Comparison of ENCODE assay signal across 22 cellular contexts in genomic region chr2:54805255-54805654, GRCh38.
"Had no signal": no experiment of that assay in that cellular context is flagged by ENCODE, and none has a peak within 500 bp of the region (broad histone marks: within the 10 kb centered on the region; RNA-seq: fewer than 3 reads in every experiment).

No MANE protein-coding gene starts in this region.

- ATAC-seq: effector memory CD8-positive, alpha-beta T cell; foreskin keratinocyte; gastroesophageal sphincter; heart left ventricle; left cardiac atrium; left lung; left ventricle myocardium superior; lower lobe of right lung; mucosa of descending colon; naive thymus-derived CD8-positive, alpha-beta T cell had no signal

- H3K4me1 ChIP-seq: esophagus muscularis mucosa, gastroesophageal sphincter, heart left ventricle, left lung, lower lobe of right lung had no signal

- H3K27ac ChIP-seq: coronary artery, esophagus muscularis mucosa, foreskin keratinocyte, gastroesophageal sphincter, heart left ventricle, left lung, lower lobe of right lung had no signal

- FAIRE-seq: colon, endothelial cell of umbilical vein, frontal cortex, keratinocyte had no signal

- DNase-seq: dermis blood vessel endothelial cell; effector CD8-positive, alpha-beta T cell; effector memory CD8-positive, alpha-beta T cell; endodermal cell; foreskin keratinocyte; heart left ventricle; hippocampal formation; left cardiac atrium; left lung; left ventricle myocardium superior; lower lobe of right lung; mesenchymal stem cell; mucosa of descending colon; naive B cell; naive thymus-derived CD8-positive, alpha-beta T cell had no signal

- H3K4me3 ChIP-seq: coronary artery, esophagus muscularis mucosa, gastroesophageal sphincter, heart left ventricle, left lung, lower lobe of right lung, mucosa of descending colon had no signal

- H3K27me3 ChIP-seq: esophagus muscularis mucosa, foreskin keratinocyte, gastroesophageal sphincter, heart left ventricle, left lung had no signal

- H3K36me3 ChIP-seq: esophagus muscularis mucosa, gastroesophageal sphincter, heart left ventricle, left lung, lower lobe of right lung had no signal

- H3K9me3 ChIP-seq: gastroesophageal sphincter, lower lobe of right lung, mucosa of descending colon had no signal
